ENCODE assay signal across 8 cellular contexts in the genomic region with DNA sequence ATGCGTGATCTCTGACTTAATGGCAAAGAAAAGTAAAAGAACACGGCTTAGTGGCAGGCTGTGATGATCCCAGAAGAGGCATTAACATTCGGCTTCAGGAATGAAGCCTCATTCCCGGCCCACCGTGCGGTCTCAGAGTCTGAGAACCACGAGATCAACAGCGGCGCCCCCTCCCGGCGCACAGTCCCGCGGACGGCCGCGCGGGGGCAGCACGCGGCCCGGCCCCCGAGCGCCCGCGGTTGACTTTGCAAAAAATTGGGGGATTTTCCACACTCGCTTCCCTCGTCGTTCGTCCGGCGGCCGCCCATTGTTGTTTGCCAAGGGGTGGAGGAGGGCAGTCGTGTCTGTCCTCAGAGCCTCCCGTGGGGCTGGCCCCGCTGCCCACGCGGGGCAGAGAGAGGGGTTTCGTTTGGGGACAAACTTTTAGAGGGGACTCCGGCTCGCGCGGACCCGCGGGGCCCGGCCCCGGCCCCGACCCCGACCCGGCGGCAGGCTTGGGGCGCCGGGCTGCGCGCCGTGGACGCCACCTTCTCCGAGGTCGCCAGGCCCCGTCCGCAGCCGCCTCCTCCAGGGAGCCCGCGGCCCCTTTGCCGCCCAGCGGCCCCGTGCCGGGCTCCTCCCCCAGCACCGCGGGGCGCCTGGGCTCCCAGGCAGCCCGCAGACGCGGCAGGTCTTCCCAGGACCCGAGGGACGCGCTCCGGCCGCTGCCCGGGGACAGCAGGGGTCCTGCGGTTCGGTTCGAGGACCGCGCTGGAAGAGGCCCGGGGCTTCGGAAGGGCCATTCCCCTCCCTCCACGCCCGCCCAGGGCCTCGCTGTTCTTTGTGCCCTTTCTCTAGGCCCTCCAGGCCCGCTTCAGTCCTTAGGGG. TPM values are rescaled to one million over a fixed set of nuclear protein-coding genes. Genes with fewer than 3 reads are reported as not detected.
A peak's percentile ranks its signal among the peaks of the same experiment; 100 is the strongest.
DNase-seq lines count a peak whose midpoint lies in the region; ATAC-seq, FAIRE-seq and TF ChIP-seq lines count a peak whose summit lies in the region.

No MANE protein-coding gene starts in this region.

- peak overlapping the region; percentile 50 for H3K4me3 ChIP-seq in WI38 (ENCODE audit: low read depth, low read length)
- H3K4me3 ChIP-seq in cardiac fibroblast (replicated peaks in 1 of 2; ENCODE audit: low read depth in 2 of 2, low read length in 2 of 2): peak overlapping the region; percentile 46 to 55
- H3K4me3 ChIP-seq in kidney (ENCODE audit: low read length in 2 of 2): peak overlapping the region; percentile 46 to 48

- no peaks in the 10 kb centered on the region for H3K9me3 ChIP-seq in kidney (ENCODE audit: control insufficient read depth in 1 of 2, low read length in 2 of 2)

- peaks cover 5 to 11% of the 10 kb centered on the region in 2 donors for H3K4me1 ChIP-seq in kidney (ENCODE audit: control insufficient read depth in 1 of 2, insufficient read depth in 1 of 2, low read depth in 1 of 2, low read length in 2 of 2)

- H3K27ac ChIP-seq in kidney (ENCODE audit: low read depth in 2 of 2, low read length in 2 of 2): peak overlapping the region; percentile 65 to 80

- TF ChIP-seq CTCF in WI38 (IDR thresholded peaks at IDR 0.05; ENCODE audit: low read depth, low read length) (peak; percentile 42), cardiac fibroblast (IDR thresholded peaks at IDR 0.05; ENCODE audit: low read depth, low read length) (peak; percentile 44), kidney (IDR thresholded peaks at IDR 0.05; ENCODE audit: borderline replicate concordance, extremely low read depth, insufficient read depth) (peak; percentile 98)

- ATAC-seq in HG02970 (IDR thresholded peaks at IDR 0.05; ENCODE audit: low FRiP score, unreplicated experiment): peak; percentile 37

- FAIRE-seq in GM18507 (lab: Jason Lieb, UNC): peak; percentile 88
- no peak for FAIRE-seq in kidney (lab: Jason Lieb, UNC)

- H3K36me3 ChIP-seq in kidney (ENCODE audit: control insufficient read depth in 1 of 2, insufficient read depth in 2 of 2, low read length in 2 of 2): no peaks in the 10 kb centered on the region

- intact Hi-C loops in kidney (cut with DNase I): no loop called here

- H3K9ac ChIP-seq in kidney (ENCODE audit: low read length in 2 of 2): peak overlapping the region in 1 of 2 donors; percentile 26

- DNase-seq in A172 (ENCODE audit: low spot score) (peak; percentile 72), GM18507 (ENCODE audit: extremely low spot score, insufficient read length, low read depth) (peak; percentile 82), NCI-H2107 treated with DMSO at 0.1 percent for 48 hours (lab: John Stamatoyannopoulos, UW; ENCODE audit: unreplicated experiment) (peak; percentile 37), cardiac fibroblast (ENCODE audit: low read depth in 2 of 2) (peak; percentile 82 to 86), kidney (peak; percentile 95)
- DNase-seq in stimulated activated CD4-positive, alpha-beta T cell treated with anti-CD3 and anti-CD28 coated beads, Interleukin-15, amount 100 ng/mL, for 1 hour (ENCODE audit: low read depth in 1 of 2, low spot score in 1 of 2): peak; percentile 63 to 80

RNA-seq across cellular contexts. Expression of a gene that starts 3.3 kb away (rescaled TPM):
- total RNA-seq in A172 (2014; rRNA removed; shearing (Covaris generic)): 33.7 and 45.8 TPM in 2 replicates
- 73.9 TPM for total RNA-seq in kidney
- 49.6 TPM for polyA plus RNA-seq in kidney (ENCODE audit: insufficient read depth, low read depth, low replicate concordance)

Comparison
In these comparisons a context has a peak if more than half of its experiments do, and no peak if none do; other contexts are left out.
1. Peak in every context shown above with its lines: DNase-seq, ATAC-seq, H3K4me3 ChIP-seq and H3K27ac ChIP-seq.
2. DNase-seq: peak in every context shown above with its lines; median percentile 95 in kidney; 84 in cardiac fibroblast; 82 in GM18507; 72 in A172; 72 in stimulated activated CD4-positive, alpha-beta T cell treated with anti-CD3 and anti-CD28 coated beads, Interleukin-15, amount 100 ng/mL, for 1 hour; 37 in NCI-H2107 treated with DMSO at 0.1 percent for 48 hours.
3. CTCF ChIP-seq: peak in every context shown above with its lines; median percentile 98 in kidney; 44 in cardiac fibroblast; 42 in WI38.